Comparison of ENCODE assay signal across 8 cellular contexts in the genomic region with DNA sequence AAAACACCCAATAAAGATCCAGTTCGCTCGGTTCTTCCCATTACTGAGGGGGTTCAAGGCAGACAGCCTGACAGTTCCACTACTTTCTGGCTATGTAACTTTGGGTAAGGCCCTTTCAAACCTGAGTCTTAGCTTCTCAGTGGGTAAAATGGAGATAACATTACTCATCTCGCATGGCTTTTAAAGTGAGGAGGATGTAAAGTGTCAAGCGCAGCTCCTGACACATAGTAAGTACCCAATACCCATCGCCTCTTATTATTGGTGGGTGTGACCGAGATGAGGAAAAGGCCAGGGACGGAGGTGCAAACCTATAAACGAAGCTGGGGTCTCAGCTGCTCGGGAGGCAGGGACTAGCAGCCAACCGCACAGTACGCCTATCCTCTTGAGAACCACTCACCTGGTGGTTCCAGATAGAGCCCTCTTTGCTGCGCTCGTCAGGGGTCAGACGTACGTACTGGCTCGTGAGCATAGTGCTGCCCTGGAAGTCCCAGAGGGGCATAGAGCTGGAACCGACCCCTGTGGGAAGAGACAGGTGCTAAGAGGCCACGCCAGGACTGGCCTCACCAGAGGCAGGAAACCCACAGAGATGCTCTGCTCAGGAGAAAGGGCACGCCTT. TPM values are rescaled to one million over a fixed set of nuclear protein-coding genes. Genes with fewer than 3 reads are reported as not detected.
DNase-seq lines count a peak whose midpoint lies in the region; ATAC-seq and TF ChIP-seq lines count a peak whose summit lies in the region.

No MANE protein-coding gene starts in this region.

- DNase-seq in Caco-2: no peak
- DNase-seq in HL-60 (ENCODE audit: low read depth in 1 of 2, low spot score in 1 of 2): no peak
- DNase-seq in central memory CD8-positive, alpha-beta T cell (ENCODE audit: low spot score in 2 of 2): no peak
- DNase-seq in DMS79 treated with DMSO at 0.1 percent for 48 hours (lab: John Stamatoyannopoulos, UW): no peak
- DNase-seq in NAMALWA (ENCODE audit: low spot score): no peak

- POLR2A ChIA-PET in Caco-2 (lab: Charles Lee): interaction anchor here (1.2 to 1.9 kb wide), 7 partner anchors 16 to 75 kb away, joined by 3 to 22 read pairs (median 4); a partner anchor contains a TSS

- peak overlapping the region; percentile 96 for H3K9ac ChIP-seq in muscle layer of colon (ENCODE audit: low read length)

- H3K27ac ChIP-seq in HL-60 (replicated peaks) (peak overlapping the region; percentile 99), muscle layer of colon (ENCODE audit: low read depth, low read length) (peak overlapping the region; percentile 77)

- BruUV-seq in Caco-2 (replicated peaks; lab: Mats Ljungman, UMichigan): TSS peak; percentile 36

- H3K4me1 ChIP-seq in Caco-2 (peaks cover 12% of the 10 kb centered on the region; the same call in 1 of the 2 replicates), muscle layer of colon (ENCODE audit: insufficient read depth, low read length) (peaks cover 14% of the 10 kb centered on the region)

- H3K9me3 Mint-ChIP-seq in Caco-2 (ENCODE audit: unreplicated experiment): peaks cover 15% of the 10 kb centered on the region
- H3K9me3 Mint-ChIP-seq in central memory CD8-positive, alpha-beta T cell: no peaks in the 10 kb centered on the region

- H3K9me3 ChIP-seq in Caco-2 (no peaks in the 10 kb centered on the region), muscle layer of colon (ENCODE audit: low read length) (no peaks in the 10 kb centered on the region)

- H3K36me3 ChIP-seq in Caco-2 (ENCODE audit: control insufficient read depth, insufficient read depth, low read length) (0 out of 2 replicates have a peak, but pooled peaks cover 2% of the 10 kb centered on the region), muscle layer of colon (ENCODE audit: insufficient read depth, low read length) (peaks cover 6% of the 10 kb centered on the region)

- H3K4me3 Mint-ChIP-seq in Caco-2 (ENCODE audit: unreplicated experiment): peak overlapping the region; percentile 95
- peak overlapping the region; percentile 88 for H3K4me3 Mint-ChIP-seq in central memory CD8-positive, alpha-beta T cell

- H3K4me1 Mint-ChIP-seq in Caco-2 (ENCODE audit: low read depth, unreplicated experiment): peaks cover 27% of the 10 kb centered on the region
- H3K4me1 Mint-ChIP-seq in central memory CD8-positive, alpha-beta T cell: peaks cover 47% of the 10 kb centered on the region

- H3K27ac Mint-ChIP-seq in Caco-2 (ENCODE audit: unreplicated experiment): peak overlapping the region; percentile 100
- H3K27ac Mint-ChIP-seq in central memory CD8-positive, alpha-beta T cell (ENCODE audit: low read depth): peak overlapping the region; percentile 96

- no peak for TF ChIP-seq CTCF in Caco-2 (IDR thresholded peaks at IDR 0.05; ENCODE audit: insufficient read depth in 1 of 2, low read depth in 1 of 2, low read length in 1 of 2, severe bottlenecking in 1 of 2, unreplicated experiment in 1 of 2)
- no peak for TF ChIP-seq CTCF in HL-60 (IDR thresholded peaks at IDR 0.05; ENCODE audit: insufficient read depth, low read length)

- CTCF ChIA-PET in Caco-2 (lab: Charles Lee): interaction anchor here (0.6 to 2.6 kb wide), 7 partner anchors 18 to 79 kb away, joined by 3 to 19 read pairs (median 7); no protein-coding TSS in a partner anchor

- no peaks in the 10 kb centered on the region for H3K27me3 Mint-ChIP-seq in Caco-2 (ENCODE audit: insufficient read depth, unreplicated experiment)
- H3K27me3 Mint-ChIP-seq in central memory CD8-positive, alpha-beta T cell: no peaks in the 10 kb centered on the region

- H3K27me3 ChIP-seq in Caco-2 (replicated peaks; ENCODE audit: control insufficient read depth, insufficient read depth, low read length) (no peaks in the 10 kb centered on the region), HL-60 (ENCODE audit: insufficient read depth, poor library complexity, severe bottlenecking) (no peaks in the 10 kb centered on the region), muscle layer of colon (ENCODE audit: control insufficient read depth in 1 of 2, insufficient read depth in 2 of 2, low read length in 2 of 2) (no peaks in the 10 kb centered on the region)

- H3K4me3 ChIP-seq in Caco-2 (ENCODE audit: low read depth, low read length): peak overlapping the region; percentile 70
- peak overlapping the region; percentile 90 for H3K4me3 ChIP-seq in HL-60 (replicated peaks; ENCODE audit: insufficient read depth, low read length)
- peak overlapping the region; percentile 78 to 96 for H3K4me3 ChIP-seq in muscle layer of colon (ENCODE audit: low read depth in 1 of 2, low read length in 2 of 2)

- peaks cover 34% of the 10 kb centered on the region for H3K36me3 Mint-ChIP-seq in Caco-2 (ENCODE audit: insufficient read depth, unreplicated experiment)
- H3K36me3 Mint-ChIP-seq in central memory CD8-positive, alpha-beta T cell (ENCODE audit: insufficient read depth): peaks cover 22% of the 10 kb centered on the region

- ATAC-seq in central memory CD8-positive, alpha-beta T cell (replicated peaks; ENCODE audit: extremely low read depth, poor library complexity, severe bottlenecking): no peak
- ATAC-seq in activated CD4-positive, CD25-positive, alpha-beta regulatory T cell treated with anti-CD3 and anti-CD28 coated beads, Interleukin-2, amount 50 U/mL, for 24 hours: no peak
- no peak for ATAC-seq in GM19324 (IDR thresholded peaks at IDR 0.05; ENCODE audit: low FRiP score, unreplicated experiment)

- intact Hi-C loops in Caco-2 (cut with micrococcal nuclease; ENCODE audit: unreplicated experiment): loop anchor here (2.0 kb wide), 2 partner anchors 20 to 38 kb away; no protein-coding TSS in a partner anchor

RNA-seq across cellular contexts. Expression of a gene that starts 0.6 kb away (rescaled TPM):
- 240 and 241 TPM in 2 replicates for total RNA-seq in Caco-2 (2022)

RNA-seq across cellular contexts. Expression of a gene that starts 6.8 kb away (rescaled TPM):
- total RNA-seq in Caco-2 (2022): 15.2 and 16.7 TPM in 2 replicates

RNA-seq across cellular contexts. Expression of a gene that starts 33.4 kb away (rescaled TPM):
- total RNA-seq in Caco-2 (2022): not detected in 2 replicates

RNA-seq across cellular contexts. Expression of a gene that starts 39.2 kb away (rescaled TPM):
- 19.8 and 20.6 TPM in 2 replicates for total RNA-seq in Caco-2 (2022)

RNA-seq across cellular contexts. Expression of a gene that starts 47.3 kb away (rescaled TPM):
- total RNA-seq in Caco-2 (2022): 201 and 229 TPM in 2 replicates
